15 cellular contexts compared by ENCODE assay signal in genomic region chr2:173644146-173644545, GRCh38.
DNase-seq lines count a peak whose midpoint lies in the region; ATAC-seq and TF ChIP-seq lines count a peak whose summit lies in the region.
"Had no signal": no experiment of that assay in that cellular context is flagged by ENCODE, and none has a peak within 500 bp of the region (broad histone marks: within the 10 kb centered on the region; RNA-seq: fewer than 3 reads in every experiment).

No MANE protein-coding gene starts in this region.

- H3K9ac ChIP-seq in Karpas-422 (ENCODE audit: low read length): no peak overlapping the region

- H3K9me3 ChIP-seq in AG04450 (ENCODE audit: control insufficient read depth, insufficient read depth, low read length): no peaks in the 10 kb centered on the region
- H3K9me3 ChIP-seq in Karpas-422 (ENCODE audit: low read length): no peaks in the 10 kb centered on the region
- no peaks in the 10 kb centered on the region for H3K9me3 ChIP-seq in CD4-positive, alpha-beta T cell (ENCODE audit: control insufficient read depth, low read length)
- H3K9me3 ChIP-seq: testis had no signal

- no peak overlapping the region for H3K27ac Mint-ChIP-seq in CD4-positive, alpha-beta T cell
- H3K27ac Mint-ChIP-seq: activated naive CD8-positive, alpha-beta T cell treated with anti-CD3 and anti-CD28 coated beads, Interleukin-2, amount 10 ng/mL, durations not matched to agents 7 days and 5 days had no signal

- ATAC-seq in CD4-positive, alpha-beta T cell (ENCODE audit: poor library complexity): no peak

- H2AFZ ChIP-seq in Karpas-422 (ENCODE audit: low read length): no peak overlapping the region

- H3K27ac ChIP-seq in AG04450 (ENCODE audit: low read depth, low read length) (no peak overlapping the region), Karpas-422 (ENCODE audit: low read length) (no peak overlapping the region)
- no peak overlapping the region for H3K27ac ChIP-seq in CD4-positive, alpha-beta T cell (ENCODE audit: low read depth, low read length)
- H3K27ac ChIP-seq: testis had no signal

- H3K79me2 ChIP-seq in Karpas-422 (ENCODE audit: low read length): no peaks in the 10 kb centered on the region

- CTCF ChIA-PET in AG04450 (lab: Charles Lee): no interaction called here
- CTCF ChIA-PET in CD4-positive, alpha-beta T cell (lab: Charles Lee): no interaction called here

- H3K4me2 ChIP-seq in Karpas-422 (ENCODE audit: low read depth, low read length, poor library complexity, severe bottlenecking): no peak overlapping the region

- H3K4me1 Mint-ChIP-seq in CD4-positive, alpha-beta T cell (ENCODE audit: low read depth): no peaks in the 10 kb centered on the region
- H3K4me1 Mint-ChIP-seq: activated naive CD8-positive, alpha-beta T cell treated with anti-CD3 and anti-CD28 coated beads, Interleukin-2, amount 10 ng/mL, durations not matched to agents 7 days and 5 days had no signal

- no peaks in the 10 kb centered on the region for H3K27me3 ChIP-seq in AG04450 (ENCODE audit: control insufficient read depth, insufficient read depth, low read length)
- no peaks in the 10 kb centered on the region; the same call in 1 of the 2 replicates for H3K27me3 ChIP-seq in Karpas-422 (ENCODE audit: low read length)
- H3K27me3 ChIP-seq in CD4-positive, alpha-beta T cell (ENCODE audit: control insufficient read depth, insufficient read depth, low read length): peaks cover 3% of the 10 kb centered on the region
- H3K27me3 ChIP-seq: testis had no signal

- no peaks in the 10 kb centered on the region for H3K9me3 Mint-ChIP-seq in CD4-positive, alpha-beta T cell
- H3K9me3 Mint-ChIP-seq: activated naive CD8-positive, alpha-beta T cell treated with anti-CD3 and anti-CD28 coated beads, Interleukin-2, amount 10 ng/mL, durations not matched to agents 7 days and 5 days had no signal

- peaks cover 6% of the 10 kb centered on the region for H3K27me3 Mint-ChIP-seq in CD4-positive, alpha-beta T cell

- TF ChIP-seq CTCF in AG04450 (IDR thresholded peaks at IDR 0.05; ENCODE audit: low read depth, low read length): no peak
- no peak for TF ChIP-seq CTCF in CD4-positive, alpha-beta T cell (IDR thresholded peaks at IDR 0.05)

- no peaks in the 10 kb centered on the region for H3K36me3 Mint-ChIP-seq in CD4-positive, alpha-beta T cell (ENCODE audit: low read depth)
- H3K36me3 Mint-ChIP-seq: activated naive CD8-positive, alpha-beta T cell treated with anti-CD3 and anti-CD28 coated beads, Interleukin-2, amount 10 ng/mL, durations not matched to agents 7 days and 5 days had no signal

- no peaks in the 10 kb centered on the region for H3K9me2 ChIP-seq in Karpas-422 (replicated peaks; ENCODE audit: insufficient read depth, low read length)

- no peaks in the 10 kb centered on the region for H3K4me1 ChIP-seq in Karpas-422 (ENCODE audit: low read length)
- H3K4me1 ChIP-seq: testis had no signal

- H3K4me3 ChIP-seq in AG04450 (ENCODE audit: low read depth, low read length) (no peak overlapping the region), Karpas-422 (ENCODE audit: low read length) (no peak overlapping the region)
- H3K4me3 ChIP-seq: testis had no signal

- no peak overlapping the region for H3K4me3 Mint-ChIP-seq in CD4-positive, alpha-beta T cell
- H3K4me3 Mint-ChIP-seq: activated naive CD8-positive, alpha-beta T cell treated with anti-CD3 and anti-CD28 coated beads, Interleukin-2, amount 10 ng/mL, durations not matched to agents 7 days and 5 days had no signal

- no peaks in the 10 kb centered on the region for H4K20me1 ChIP-seq in Karpas-422 (ENCODE audit: insufficient read depth, low read depth, low read length)

- POLR2A ChIA-PET in AG04450 (lab: Yijun Ruan, JAX): no interaction called here
- POLR2A ChIA-PET in CD4-positive, alpha-beta T cell (lab: Charles Lee): no interaction called here

- no peaks in the 10 kb centered on the region for H3K36me3 ChIP-seq in Karpas-422 (ENCODE audit: insufficient read depth, low read length)

- DNase-seq in AG04450 (ENCODE audit: low read depth, low spot score): peak; percentile 30
- DNase-seq in Karpas-422: peak; percentile 15
- peak; percentile 85 for DNase-seq in brain pericyte (ENCODE audit: low read depth, low spot score)
- DNase-seq in kidney tubule cell (ENCODE audit: low spot score): peak; percentile 49
- DNase-seq in C1 segment of cervical spinal cord (lab: John Stamatoyannopoulos, UW): no peak
- no peak for DNase-seq in CD4-positive, alpha-beta T cell
- no peak for DNase-seq in NCI-H1694 treated with DMSO at 0.1 percent for 48 hours (lab: John Stamatoyannopoulos, UW)
- no peak for DNase-seq in stimulated activated CD4-positive, alpha-beta T cell treated with anti-CD3 and anti-CD28 coated beads, Interleukin-4, amount 100 ng/mL, for 1 hour
- DNase-seq: activated naive CD8-positive, alpha-beta T cell treated with anti-CD3 and anti-CD28 coated beads, Interleukin-2, amount 10 ng/mL, durations not matched to agents 7 days and 5 days; dermis blood vessel endothelial cell; NCI-H1092 treated with DMSO at 0.1 percent for 48 hours; NCI-H345; OCI-M1; stimulated activated CD4-positive, alpha-beta T cell treated with anti-CD3 and anti-CD28 coated beads, Interleukin-15, amount 100 ng/mL, for 24 hours; testis had no signal

- intact Hi-C loops in CD4-positive, alpha-beta T cell (cut with DNase I, micrococcal nuclease): no loop called here

Comparison
In these comparisons a context has a peak if more than half of its experiments do, and no peak if none do; other contexts are left out.
1. DNase-seq: peak in AG04450 (single experiment), Karpas-422 (single experiment), brain pericyte (single experiment) and kidney tubule cell (single experiment); none in C1 segment of cervical spinal cord (0 of 14), CD4-positive, alpha-beta T cell (0 of 10), NCI-H1694 treated with DMSO at 0.1 percent for 48 hours (single experiment) and stimulated activated CD4-positive, alpha-beta T cell treated with anti-CD3 and anti-CD28 coated beads, Interleukin-4, amount 100 ng/mL, for 1 hour (single experiment).